25 cellular contexts compared by ENCODE assay signal in genomic region chr13:112795277-112795676, GRCh38.
A peak's percentile ranks its signal among the peaks of the same experiment; 100 is the strongest.
DNase-seq lines count a peak whose midpoint lies in the region; ATAC-seq and TF ChIP-seq lines count a peak whose summit lies in the region.
"Had no signal": no experiment of that assay in that cellular context is flagged by ENCODE, and none has a peak within 500 bp of the region (broad histone marks: within the 10 kb centered on the region; RNA-seq: fewer than 3 reads in every experiment).

No MANE protein-coding gene starts in this region.

- H2BK5ac ChIP-seq in trophoblast cell (ENCODE audit: low read depth, low read length, poor library complexity) = no peak overlapping the region

- no peak overlapping the region for H3K4me2 ChIP-seq in trophoblast cell (ENCODE audit: low read length)
- H3K4me2 ChIP-seq: A549; BLaER1 treated with 17β-estradiol and CSF1 and Interleukin-3, amounts not matched to agents 10 nM and 100 nM; GM23338 had no signal

- H3K27me3 Mint-ChIP-seq in mesothelial cell of epicardium (ENCODE audit: low read depth) = no peaks in the 10 kb centered on the region
- H3K27me3 Mint-ChIP-seq: CD4-positive, alpha-beta T cell; CD8-positive, alpha-beta memory T cell had no signal

- H3K36me3 Mint-ChIP-seq in mesothelial cell of epicardium = peaks cover 46% of the 10 kb centered on the region

- H3K79me2 ChIP-seq in trophoblast cell (ENCODE audit: control insufficient read depth, insufficient read depth, low read length, poor library complexity) = peaks cover 3% of the 10 kb centered on the region

- no peaks in the 10 kb centered on the region for H3K27me3 ChIP-seq in right atrium auricular region
- H3K27me3 ChIP-seq in heart left ventricle = no peaks in the 10 kb centered on the region
- H3K27me3 ChIP-seq in thyroid gland = no peaks in the 10 kb centered on the region
- H3K27me3 ChIP-seq in trophoblast cell (ENCODE audit: insufficient read depth, low read length) = no peaks in the 10 kb centered on the region
- H3K27me3 ChIP-seq: BE2C; BLaER1 treated with 17β-estradiol and CSF1 and Interleukin-3, amounts not matched to agents 10 nM and 100 nM had no signal

- DNase-seq in right atrium auricular region (ENCODE audit: low spot score) = peak; percentile 28
- DNase-seq in heart left ventricle = no peak
- no peak for DNase-seq in left lobe of liver (ENCODE audit: low spot score)
- no peak for DNase-seq in mesothelial cell of epicardium (ENCODE audit: low spot score in 2 of 2, unreplicated experiment in 2 of 2)
- DNase-seq in thyroid gland = peak; percentile 59
- DNase-seq in trophoblast cell = no peak
- no peak for DNase-seq in retina
- DNase-seq: 8988T; ACHN; AML-193; BE2C; CD4-positive, alpha-beta T cell; CD8-positive, alpha-beta memory T cell; DMS 273 treated with DMSO at 0.1 percent for 48 hours; DMS79; EL; GDM1; H9; HFFc6 had no signal

- H3K36me3 ChIP-seq in right atrium auricular region (no peaks in the 10 kb centered on the region), heart left ventricle (peaks cover 0 to 11% (median under 1%) of the 10 kb centered on the region in 9 donors), thyroid gland (no peaks in the 10 kb centered on the region), trophoblast cell (ENCODE audit: control insufficient read depth in 1 of 2, insufficient read depth in 2 of 2, low read length in 2 of 2) (peaks cover 0 to 10% of the 10 kb centered on the region in 2 experiments)
- H3K36me3 ChIP-seq: BE2C had no signal

- no peak overlapping the region for H2AFZ ChIP-seq in trophoblast cell (ENCODE audit: insufficient read depth, low read length, poor library complexity)
- H2AFZ ChIP-seq: GM23338 had no signal

- TF ChIP-seq POLR2A in heart left ventricle (IDR thresholded peaks at IDR 0.05) (no peak), thyroid gland (IDR thresholded peaks at IDR 0.05) (no peak)

- peaks cover 38% of the 10 kb centered on the region for H3K9me3 Mint-ChIP-seq in mesothelial cell of epicardium

- H3K27ac ChIP-seq in right atrium auricular region (no peak overlapping the region), heart left ventricle (no peak overlapping the region), thyroid gland (no peak overlapping the region), trophoblast cell (ENCODE audit: low read depth, low read length) (no peak overlapping the region)
- H3K27ac ChIP-seq: A549; BLaER1 treated with 17β-estradiol and CSF1 and Interleukin-3, amounts not matched to agents 10 nM and 100 nM had no signal

- H4K12ac ChIP-seq in trophoblast cell (ENCODE audit: low read depth, low read length) = no peak overlapping the region

- no peak overlapping the region for H3K9ac ChIP-seq in trophoblast cell (ENCODE audit: low read length)
- H3K9ac ChIP-seq: BLaER1 treated with 17β-estradiol and CSF1 and Interleukin-3, amounts not matched to agents 10 nM and 100 nM had no signal

- peaks cover 0 to 17% of the 10 kb centered on the region in 2 donors for H3K4me1 ChIP-seq in right atrium auricular region
- peaks cover 0 to 32% (median 10%) of the 10 kb centered on the region in 12 donors for H3K4me1 ChIP-seq in heart left ventricle
- H3K4me1 ChIP-seq in thyroid gland = peaks cover 50 to 62% of the 10 kb centered on the region in 2 donors
- H3K4me1 ChIP-seq in trophoblast cell (ENCODE audit: control insufficient read depth in 1 of 2, insufficient read depth in 2 of 2, low read length in 2 of 2) = peaks cover 18 to 27% of the 10 kb centered on the region in 2 experiments
- H3K4me1 ChIP-seq: A549, BE2C had no signal

- no peak overlapping the region for H2BK120ac ChIP-seq in trophoblast cell (ENCODE audit: insufficient read depth, low read length, poor library complexity)

- peaks cover 3% of the 10 kb centered on the region for H3K79me1 ChIP-seq in trophoblast cell (ENCODE audit: low read length)

- H3K4ac ChIP-seq in trophoblast cell (ENCODE audit: low read depth, low read length) = no peak overlapping the region

- no peaks in the 10 kb centered on the region for H3K4me1 Mint-ChIP-seq in mesothelial cell of epicardium

- no peak overlapping the region for H4K8ac ChIP-seq in trophoblast cell (ENCODE audit: low read depth, low read length)

- H3K14ac ChIP-seq in trophoblast cell (ENCODE audit: low read length) = no peak overlapping the region

- no peak overlapping the region for H2BK12ac ChIP-seq in trophoblast cell (ENCODE audit: low read length)

- no peak overlapping the region for H3K23ac ChIP-seq in trophoblast cell (ENCODE audit: low read length)

- H4K91ac ChIP-seq in trophoblast cell (ENCODE audit: low read depth, low read length) = no peak overlapping the region

- H2AK5ac ChIP-seq in trophoblast cell (ENCODE audit: low read length) = no peak overlapping the region

- H3K27ac Mint-ChIP-seq in mesothelial cell of epicardium = peak overlapping the region; percentile 12
- H3K27ac Mint-ChIP-seq: CD14-positive monocyte; CD4-positive, alpha-beta T cell; GM23338; HFFc6 had no signal

- no peak overlapping the region for H3K4me3 Mint-ChIP-seq in mesothelial cell of epicardium
- H3K4me3 Mint-ChIP-seq: CD14-positive monocyte; CD4-positive, alpha-beta T cell; CD8-positive, alpha-beta memory T cell; GM23338; H9; HFFc6 had no signal

- no peak for ATAC-seq in heart left ventricle
- ATAC-seq in left lobe of liver = peak; percentile 60
- no peak for ATAC-seq in GM21723 (IDR thresholded peaks at IDR 0.05; ENCODE audit: unreplicated experiment)
- ATAC-seq: A549, GM23338, HCT116 had no signal

- 67 to 77% (median 71%) methylated on average over 4 of the region's 4 CpGs for WGBS in heart left ventricle, 4 donors
- WGBS in thyroid gland, 2 donors = 51 to 63% methylated on average over 4 of the region's 4 CpGs
- 100% methylated on average over 1 of the region's 4 CpGs for WGBS in trophoblast cell (ENCODE audit: extremely low coverage, insufficient coverage, insufficient read length)

- no peak overlapping the region for H3K18ac ChIP-seq in trophoblast cell (ENCODE audit: low read length)

- H3K9me3 ChIP-seq in right atrium auricular region (no peaks in the 10 kb centered on the region), heart left ventricle (peaks cover 0 to 8% (median 0%) of the 10 kb centered on the region in 12 donors), thyroid gland (no peaks in the 10 kb centered on the region), trophoblast cell (ENCODE audit: insufficient read depth, low read depth, low read length) (no peaks in the 10 kb centered on the region)
- H3K9me3 ChIP-seq: A549, BE2C had no signal

- H3K4me3 ChIP-seq in right atrium auricular region = no peak overlapping the region
- no peak overlapping the region for H3K4me3 ChIP-seq in heart left ventricle
- H3K4me3 ChIP-seq in thyroid gland (replicated peaks in 1 of 3) = no peak overlapping the region
- H3K4me3 ChIP-seq in trophoblast cell (ENCODE audit: low read depth, low read length) = no peak overlapping the region
- H3K4me3 ChIP-seq: A549; BLaER1 treated with 17β-estradiol and CSF1 and Interleukin-3, amounts not matched to agents 10 nM and 100 nM; GM23338 had no signal

- TF ChIP-seq CTCF in right atrium auricular region (IDR thresholded peaks at IDR 0.05) (no peak), heart left ventricle (IDR thresholded peaks at IDR 0.05) (no peak), mesothelial cell of epicardium (IDR thresholded peaks at IDR 0.05; ENCODE audit: unreplicated experiment) (no peak), thyroid gland (IDR thresholded peaks at IDR 0.05) (no peak)

- intact Hi-C loops in heart left ventricle (cut with DNase I) = no loop called here
- intact Hi-C loops in thyroid gland (cut with DNase I) = no loop called here

Comparison
In these comparisons a context has a peak if more than half of its experiments do, and no peak if none do; other contexts are left out.
1. DNase-seq: peak in right atrium auricular region (single experiment) and thyroid gland (2 of 2); none in heart left ventricle (0 of 5), left lobe of liver (single experiment), mesothelial cell of epicardium (0 of 2), trophoblast cell (0 of 2) and retina (single experiment).